ENCODE assay signal across 1 cellular context in the genomic region with DNA sequence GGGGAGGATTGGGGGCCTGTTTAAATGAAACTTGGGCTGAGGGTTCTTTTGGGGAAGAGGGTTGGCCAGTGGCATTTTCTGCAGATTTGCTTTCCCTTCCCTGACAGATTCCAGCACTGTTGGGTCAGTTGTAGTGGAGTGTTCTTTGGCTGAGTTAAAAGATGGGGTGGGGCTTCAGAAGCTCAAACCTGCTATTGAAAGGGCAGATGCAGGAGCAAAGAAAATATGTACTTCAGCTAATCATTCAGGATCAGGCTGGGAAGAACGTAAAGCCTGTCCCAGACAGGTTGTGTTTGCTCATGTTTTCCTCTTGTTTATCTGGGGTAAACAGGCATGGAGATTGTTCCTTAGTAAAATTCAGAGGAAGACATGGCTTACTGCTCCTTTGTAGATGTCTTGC.
TF ChIP-seq lines count a peak whose summit lies in the region.

No MANE protein-coding gene starts in this region.

TF ChIP-seq in GM23338, 12 proteins besides CTCF, POLR2A, EP300 and RAD21 (continued from another document):
- TF ChIP-seq, protein P1, sequence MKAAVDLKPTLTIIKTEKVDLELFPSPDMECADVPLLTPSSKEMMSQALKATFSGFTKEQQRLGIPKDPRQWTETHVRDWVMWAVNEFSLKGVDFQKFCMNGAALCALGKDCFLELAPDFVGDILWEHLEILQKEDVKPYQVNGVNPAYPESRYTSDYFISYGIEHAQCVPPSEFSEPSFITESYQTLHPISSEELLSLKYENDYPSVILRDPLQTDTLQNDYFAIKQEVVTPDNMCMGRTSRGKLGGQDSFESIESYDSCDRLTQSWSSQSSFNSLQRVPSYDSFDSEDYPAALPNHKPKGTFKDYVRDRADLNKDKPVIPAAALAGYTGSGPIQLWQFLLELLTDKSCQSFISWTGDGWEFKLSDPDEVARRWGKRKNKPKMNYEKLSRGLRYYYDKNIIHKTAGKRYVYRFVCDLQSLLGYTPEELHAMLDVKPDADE (IDR thresholded peaks at IDR 0.05), result no peak
- TF ChIP-seq, protein P2, sequence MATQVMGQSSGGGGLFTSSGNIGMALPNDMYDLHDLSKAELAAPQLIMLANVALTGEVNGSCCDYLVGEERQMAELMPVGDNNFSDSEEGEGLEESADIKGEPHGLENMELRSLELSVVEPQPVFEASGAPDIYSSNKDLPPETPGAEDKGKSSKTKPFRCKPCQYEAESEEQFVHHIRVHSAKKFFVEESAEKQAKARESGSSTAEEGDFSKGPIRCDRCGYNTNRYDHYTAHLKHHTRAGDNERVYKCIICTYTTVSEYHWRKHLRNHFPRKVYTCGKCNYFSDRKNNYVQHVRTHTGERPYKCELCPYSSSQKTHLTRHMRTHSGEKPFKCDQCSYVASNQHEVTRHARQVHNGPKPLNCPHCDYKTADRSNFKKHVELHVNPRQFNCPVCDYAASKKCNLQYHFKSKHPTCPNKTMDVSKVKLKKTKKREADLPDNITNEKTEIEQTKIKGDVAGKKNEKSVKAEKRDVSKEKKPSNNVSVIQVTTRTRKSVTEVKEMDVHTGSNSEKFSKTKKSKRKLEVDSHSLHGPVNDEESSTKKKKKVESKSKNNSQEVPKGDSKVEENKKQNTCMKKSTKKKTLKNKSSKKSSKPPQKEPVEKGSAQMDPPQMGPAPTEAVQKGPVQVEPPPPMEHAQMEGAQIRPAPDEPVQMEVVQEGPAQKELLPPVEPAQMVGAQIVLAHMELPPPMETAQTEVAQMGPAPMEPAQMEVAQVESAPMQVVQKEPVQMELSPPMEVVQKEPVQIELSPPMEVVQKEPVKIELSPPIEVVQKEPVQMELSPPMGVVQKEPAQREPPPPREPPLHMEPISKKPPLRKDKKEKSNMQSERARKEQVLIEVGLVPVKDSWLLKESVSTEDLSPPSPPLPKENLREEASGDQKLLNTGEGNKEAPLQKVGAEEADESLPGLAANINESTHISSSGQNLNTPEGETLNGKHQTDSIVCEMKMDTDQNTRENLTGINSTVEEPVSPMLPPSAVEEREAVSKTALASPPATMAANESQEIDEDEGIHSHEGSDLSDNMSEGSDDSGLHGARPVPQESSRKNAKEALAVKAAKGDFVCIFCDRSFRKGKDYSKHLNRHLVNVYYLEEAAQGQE (IDR thresholded peaks at IDR 0.05; ENCODE audit: unreplicated experiment), result no peak
- no peak for TF ChIP-seq NANOG (IDR thresholded peaks at IDR 0.05; ENCODE audit: borderline replicate concordance)
